Comparison of ENCODE assay signal across 9 cellular contexts in the genomic region with DNA sequence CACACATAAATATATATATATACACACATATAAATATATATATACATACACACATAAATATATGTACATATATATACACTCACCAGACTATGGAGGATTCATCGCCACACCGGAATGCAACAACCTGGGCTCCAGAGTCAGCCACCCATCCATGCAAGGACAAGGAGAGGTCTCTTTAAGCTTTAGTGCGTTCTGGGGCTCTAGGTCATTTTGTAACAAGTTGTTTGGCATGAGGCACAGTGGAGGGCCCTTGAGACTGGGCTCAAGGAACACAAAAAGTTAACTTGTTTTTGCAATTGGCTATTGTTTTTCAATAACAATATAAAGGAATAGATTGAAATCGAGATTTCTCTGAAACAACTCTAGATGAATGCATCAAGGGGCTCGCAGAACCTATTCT.
"Had no signal": no experiment of that assay in that cellular context is flagged by ENCODE, and none has a peak within 500 bp of the region (broad histone marks: within the 10 kb centered on the region; RNA-seq: fewer than 3 reads in every experiment).

No MANE protein-coding gene starts in this region.

- H3K27ac Mint-ChIP-seq: GM23338, H9, HFFc6 had no signal

- ATAC-seq: GM23338, HCT116 had no signal

- H3K4me3 Mint-ChIP-seq: GM23338, H9, HFFc6 had no signal

- H3K27ac ChIP-seq: GM23248 had no signal

- H3K4me3 ChIP-seq: GM23248, GM23338, HAP-1 had no signal

- H3K36me3 ChIP-seq: HAP-1 had no signal

- H3K4me1 ChIP-seq: HAP-1 had no signal

- DNase-seq: GM23248, GOT3, H7, H9, HCEC 1CT, HFFc6 had no signal

- H3K9me3 ChIP-seq: HAP-1 had no signal
